ENCODE assay signal across 8 cellular contexts in genomic region chr4:185211035-185211434, GRCh38. TPM values are rescaled to one million over a fixed set of nuclear protein-coding genes. Genes with fewer than 3 reads are reported as not detected.
DNase-seq lines count a peak whose midpoint lies in the region; ATAC-seq and TF ChIP-seq lines count a peak whose summit lies in the region.

No MANE protein-coding gene starts in this region.

- H3K36me3 ChIP-seq in GM06990 (ENCODE audit: control insufficient read depth, insufficient read depth, low read length) = no peaks in the 10 kb centered on the region
- no peaks in the 10 kb centered on the region for H3K36me3 ChIP-seq in PC-3 (ENCODE audit: low read depth, low read length)

- DNase-seq in GM06990 (ENCODE audit: extremely low read depth, insufficient read length) (no peak), PC-3 (no peak), epithelial cell of esophagus (ENCODE audit: low read depth) (no peak), progenitor cell of endocrine pancreas (ENCODE audit: low spot score, unreplicated experiment) (no peak), posterior cingulate gyrus (no peak), GM19240 (ENCODE audit: insufficient read length, low spot score) (no peak), NCI-H446 (lab: John Stamatoyannopoulos, UW) (no peak)

- H3K4me1 Mint-ChIP-seq in progenitor cell of endocrine pancreas (ENCODE audit: low read depth) = peaks cover 12% of the 10 kb centered on the region

- H3K27me3 Mint-ChIP-seq in progenitor cell of endocrine pancreas = no peaks in the 10 kb centered on the region

- no peaks in the 10 kb centered on the region for H4K20me1 ChIP-seq in PC-3 (ENCODE audit: low read length)

- CTCF ChIA-PET in PC-3 (lab: Charles Lee) = no interaction called here

- H3K27ac Mint-ChIP-seq in progenitor cell of endocrine pancreas = peak overlapping the region; percentile 94

- POLR2A ChIA-PET in PC-3 (lab: Charles Lee; ENCODE audit: unreplicated experiment) = no interaction called here

- H3F3A ChIP-seq in PC-3 (ENCODE audit: low read length, unreplicated experiment) = no peaks in the 10 kb centered on the region

- peak overlapping the region; percentile 77 for H3K4me2 ChIP-seq in PC-3 (ENCODE audit: low read length)

- H3K36me3 Mint-ChIP-seq in progenitor cell of endocrine pancreas (ENCODE audit: insufficient read depth) = no peaks in the 10 kb centered on the region

- no peaks in the 10 kb centered on the region for H3K9me3 Mint-ChIP-seq in progenitor cell of endocrine pancreas (ENCODE audit: low read depth)

- H3K4me1 ChIP-seq in PC-3 (ENCODE audit: insufficient read depth, low read length) = peaks cover 13% of the 10 kb centered on the region

- ATAC-seq in PC-3 = no peak
- ATAC-seq in HG03442 (IDR thresholded peaks at IDR 0.05; ENCODE audit: unreplicated experiment) = no peak

- intact Hi-C loops in PC-3 (cut with micrococcal nuclease) (loop anchor here (5.0 kb wide), 1 partner anchor 66 kb away; no protein-coding TSS in a partner anchor), posterior cingulate gyrus (cut with DNase I) (loop anchor here (5.0 kb wide), 1 partner anchor 91 kb away; no protein-coding TSS in a partner anchor)

- H3K27ac ChIP-seq in PC-3 (ENCODE audit: low read length) = no peak overlapping the region

- peak overlapping the region; percentile 69 for H3K4me3 ChIP-seq in GM06990 (replicated peaks; ENCODE audit: low read depth, low read length)
- peak overlapping the region; percentile 95 for H3K4me3 ChIP-seq in PC-3 (ENCODE audit: low read length)
- H3K4me3 ChIP-seq in epithelial cell of esophagus (ENCODE audit: low read length) = peak overlapping the region; percentile 75

- H3K4me3 Mint-ChIP-seq in progenitor cell of endocrine pancreas (ENCODE audit: low read depth) = peak overlapping the region; percentile 92

- TSS peak; percentile 60 for BruUV-seq in PC-3 (replicated peaks; lab: Mats Ljungman, UMichigan)

- H3K9me2 ChIP-seq in PC-3 (replicated peaks; ENCODE audit: low read length) = no peaks in the 10 kb centered on the region

- H3K9me3 ChIP-seq in PC-3 (ENCODE audit: low read length) = no peaks in the 10 kb centered on the region

- H3K27me3 ChIP-seq in GM06990 (replicated peaks; ENCODE audit: control insufficient read depth, insufficient read depth, low read length) = no peaks in the 10 kb centered on the region
- no peaks in the 10 kb centered on the region for H3K27me3 ChIP-seq in PC-3 (ENCODE audit: low read length)

- peak overlapping the region; percentile 63; the same call in 1 of the 2 replicates for H2AFZ ChIP-seq in PC-3 (ENCODE audit: low read length)

- peaks cover 44% of the 10 kb centered on the region for H3K79me2 ChIP-seq in PC-3 (ENCODE audit: low read length)

- TF ChIP-seq CTCF in GM06990 (IDR thresholded peaks at IDR 0.05; ENCODE audit: insufficient read depth, low read length, poor library complexity, severe bottlenecking) (no peak), PC-3 (conservative IDR thresholded peaks at IDR 0.05; ENCODE audit: low read depth, low read length) (no peak), epithelial cell of esophagus (IDR thresholded peaks at IDR 0.05; ENCODE audit: insufficient read depth, low read depth, low read length, missing control alignments) (no peak), progenitor cell of endocrine pancreas (IDR thresholded peaks at IDR 0.05; ENCODE audit: unreplicated experiment) (no peak)

- peak overlapping the region; percentile 46; the same call in 1 of the 2 replicates for H3K9ac ChIP-seq in PC-3 (ENCODE audit: low read length)

RNA-seq across cellular contexts. Expression of gene SNX25, which starts 1.6 kb away (rescaled TPM):
- total RNA-seq in PC-3 (2014; rRNA removed) = 8.4 and 9.2 TPM in 2 replicates
- 13.3 and 13.9 TPM in 2 replicates for total RNA-seq in progenitor cell of endocrine pancreas

RNA-seq across cellular contexts. Expression of gene CFAP97, which starts 7.2 kb away (rescaled TPM):
- total RNA-seq in PC-3 (2014; rRNA removed) (10.5 and 12.4 TPM in 2 replicates), progenitor cell of endocrine pancreas (27.5 and 28.6 TPM in 2 replicates)
